13 cellular contexts compared by ENCODE assay signal in the genomic region with DNA sequence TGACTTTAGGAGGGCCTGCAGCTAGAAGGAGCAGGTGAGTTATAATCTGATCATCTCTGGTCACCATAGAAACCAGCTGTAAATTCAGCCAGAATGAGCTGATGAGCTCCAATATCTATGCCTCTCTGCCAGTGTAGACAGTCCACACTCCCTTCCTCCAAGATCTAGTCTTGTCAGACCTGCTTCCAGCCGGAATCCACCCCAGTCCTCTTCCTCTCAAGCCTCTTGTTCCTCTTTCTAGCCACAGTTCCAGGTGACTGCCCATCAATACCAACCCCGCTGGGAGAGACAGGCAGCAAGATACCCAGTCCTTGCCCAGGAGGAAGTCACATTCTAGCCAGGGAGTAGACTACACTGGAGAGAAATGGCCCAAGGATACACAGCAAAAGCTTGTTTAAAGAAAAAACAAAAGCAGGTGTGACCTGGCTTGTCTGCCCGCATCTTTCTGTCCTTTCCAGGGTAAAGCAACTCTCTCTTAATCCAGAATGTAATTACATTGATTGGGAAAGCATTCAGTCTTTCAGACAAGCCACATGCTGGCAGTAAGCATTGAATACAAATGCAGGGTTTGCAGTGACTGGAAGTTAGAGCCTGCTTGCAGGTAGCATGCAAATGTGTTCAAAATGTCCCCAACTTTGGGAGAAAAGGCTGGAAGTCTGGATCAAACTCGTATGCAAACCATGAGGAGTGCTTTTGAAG. TPM values are rescaled to one million over a fixed set of nuclear protein-coding genes. Genes with fewer than 3 reads are reported as not detected.
A peak's percentile ranks its signal among the peaks of the same experiment; 100 is the strongest.
DNase-seq lines count a peak whose midpoint lies in the region; ATAC-seq and TF ChIP-seq lines count a peak whose summit lies in the region.
"Had no signal": no experiment of that assay in that cellular context is flagged by ENCODE, and none has a peak within 500 bp of the region (broad histone marks: within the 10 kb centered on the region; RNA-seq: fewer than 3 reads in every experiment).

No MANE protein-coding gene starts in this region.

- H3K27ac ChIP-seq in Panc1 (ENCODE audit: low read length) = peak overlapping the region; percentile 77
- H3K27ac ChIP-seq: cardiac muscle cell had no signal

- no TSS peak for BruUV-seq in Panc1 (replicated peaks; lab: Mats Ljungman, UMichigan)

- H3K4me3 ChIP-seq in Panc1 (ENCODE audit: low read depth in 2 of 2, low read length in 2 of 2) = no peak overlapping the region
- H3K4me3 ChIP-seq: cardiac muscle cell had no signal

- H3K36me3 ChIP-seq in Panc1 (ENCODE audit: control insufficient read depth, insufficient read depth, low read length) = no peaks in the 10 kb centered on the region
- H3K36me3 ChIP-seq: cardiac muscle cell had no signal

- no peak overlapping the region for H3K4me3 Mint-ChIP-seq in activated naive CD8-positive, alpha-beta T cell treated with anti-CD3 and anti-CD28 coated beads for 36 hours

- POLR2A ChIA-PET in Panc1 (lab: Charles Lee) = no interaction called here

- ATAC-seq in Panc1 (no peak), GM21576 (IDR thresholded peaks at IDR 0.05; ENCODE audit: unreplicated experiment) (no peak)

- H3K36me3 Mint-ChIP-seq in activated naive CD8-positive, alpha-beta T cell treated with anti-CD3 and anti-CD28 coated beads for 36 hours = no peaks in the 10 kb centered on the region

- CTCF ChIA-PET in Panc1 (lab: Charles Lee) = no interaction called here

- intact Hi-C loops in Panc1 (cut with micrococcal nuclease; ENCODE audit: unreplicated experiment) = no loop called here

- peaks cover 31% of the 10 kb centered on the region for H3K4me1 ChIP-seq in Panc1 (ENCODE audit: control insufficient read depth, insufficient read depth, low read length)

- H3K27ac Mint-ChIP-seq in activated naive CD8-positive, alpha-beta T cell treated with anti-CD3 and anti-CD28 coated beads for 36 hours = no peak overlapping the region

- H3K27me3 ChIP-seq in Panc1 (ENCODE audit: control insufficient read depth, insufficient read depth, low read length) = no peaks in the 10 kb centered on the region
- H3K27me3 ChIP-seq: cardiac muscle cell had no signal

- H3K9me3 Mint-ChIP-seq in activated naive CD8-positive, alpha-beta T cell treated with anti-CD3 and anti-CD28 coated beads for 36 hours = no peaks in the 10 kb centered on the region

- peaks cover 8% of the 10 kb centered on the region for H3K4me1 Mint-ChIP-seq in activated naive CD8-positive, alpha-beta T cell treated with anti-CD3 and anti-CD28 coated beads for 36 hours

- no peaks in the 10 kb centered on the region for H3K9me3 ChIP-seq in Panc1 (ENCODE audit: control insufficient read depth, insufficient read depth, low read depth, low read length)

- in situ Hi-C loops in Panc1 (cut with HindIII; ENCODE audit: low pct_unique_long_range_greater_than_20kb, low sequenced_read_pairs) = no loop called here

- DNase-seq in CMK (ENCODE audit: low read depth) (peak; percentile 75), HK-2 (ENCODE audit: unreplicated experiment) (peak; percentile 51), Panc1 (ENCODE audit: low read depth, low spot score) (no peak), kidney glomerular epithelial cell (lab: John Stamatoyannopoulos, UW) (peak; percentile 14), T-helper 9 cell (no peak)
- no peak for DNase-seq in activated naive CD8-positive, alpha-beta T cell treated with anti-CD3 and anti-CD28 coated beads for 36 hours
- no peak for DNase-seq in stimulated activated CD8-positive, alpha-beta memory T cell treated with anti-CD3 and anti-CD28 coated beads, Interleukin-4, amount 100 ng/mL, for 48 hours
- DNase-seq: activated naive CD4-positive, alpha-beta T cell treated with anti-CD3 and anti-CD28 coated beads, Interleukin-2, amount 50 U/mL, for 16 hours; NCI-H2171 treated with DMSO at 0.1 percent for 48 hours; retina; RPMI8226 had no signal

- TF ChIP-seq CTCF in Panc1 (IDR thresholded peaks at IDR 0.05) = no peak

- H3K27me3 Mint-ChIP-seq in activated naive CD8-positive, alpha-beta T cell treated with anti-CD3 and anti-CD28 coated beads for 36 hours = peaks cover 3% of the 10 kb centered on the region

RNA-seq across cellular contexts. Expression of a gene that starts 9.0 kb away (rescaled TPM):
- total RNA-seq in Panc1 (2021; ENCODE audit: unreplicated experiment) = 67.3 TPM
- 49.4 TPM for polyA plus RNA-seq in Panc1 (2012; ENCODE audit: insufficient read length)
- 1 to 10 TPM; 6.3 TPM for total RNA-seq in activated naive CD8-positive, alpha-beta T cell treated with anti-CD3 and anti-CD28 coated beads for 36 hours

RNA-seq across cellular contexts. Expression of a gene that starts 30.7 kb away (rescaled TPM):
- total RNA-seq in Panc1 (2021; ENCODE audit: unreplicated experiment) = 55.0 TPM
- polyA plus RNA-seq in Panc1 (2012; ENCODE audit: insufficient read length) = 14.4 TPM
- total RNA-seq in activated naive CD8-positive, alpha-beta T cell treated with anti-CD3 and anti-CD28 coated beads for 36 hours = 10 to 100 TPM; 33.6 to 34.4 TPM

Comparison
In these comparisons a context has a peak if more than half of its experiments do, and no peak if none do; other contexts are left out.
1. DNase-seq: peak in CMK (single experiment), HK-2 (single experiment) and kidney glomerular epithelial cell (single experiment); none in Panc1 (single experiment), activated naive CD8-positive, alpha-beta T cell treated with anti-CD3 and anti-CD28 coated beads for 36 hours (single experiment), stimulated activated CD8-positive, alpha-beta memory T cell treated with anti-CD3 and anti-CD28 coated beads, Interleukin-4, amount 100 ng/mL, for 48 hours (single experiment) and T-helper 9 cell (single experiment).